Comparison of ENCODE assay signal across 37 cellular contexts in the genomic region with DNA sequence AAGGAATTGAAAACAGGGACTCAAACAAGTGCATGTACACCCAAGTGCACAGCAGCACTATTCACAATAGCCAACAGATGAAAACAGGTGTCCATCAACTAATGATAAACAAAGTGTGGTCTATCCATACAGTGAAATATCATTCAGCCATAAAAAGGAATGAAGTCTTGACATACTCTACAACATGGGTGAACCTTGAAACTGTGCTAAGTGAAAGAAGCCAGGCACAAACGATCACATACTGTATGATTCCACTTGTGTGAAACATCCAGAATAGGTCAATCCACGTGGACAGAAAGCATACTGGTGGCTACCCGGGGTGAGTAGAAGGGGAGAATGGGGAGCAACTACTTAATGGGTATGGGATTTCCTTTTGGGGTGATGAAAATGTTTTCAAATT.
"Had no signal": no experiment of that assay in that cellular context is flagged by ENCODE, and none has a peak within 500 bp of the region (broad histone marks: within the 10 kb centered on the region; RNA-seq: fewer than 3 reads in every experiment).

No MANE protein-coding gene starts in this region.

- H3K36me3 Mint-ChIP-seq: activated naive CD4-positive, alpha-beta T cell treated with anti-CD3 and anti-CD28 coated beads, Interleukin-2, amount 10 ng/mL, durations not matched to agents 7 days and 5 days; activated naive CD4-positive, alpha-beta T cell treated with anti-CD3 and anti-CD28 coated beads, Interleukin-2, amount 50 U/mL, for 24 hours; activated naive CD4-positive, alpha-beta T cell treated with anti-CD3 and anti-CD28 coated beads, Interleukin-2, amount 50 U/mL, for 72 hours; activated naive CD8-positive, alpha-beta T cell; activated naive CD8-positive, alpha-beta T cell treated with anti-CD3 and anti-CD28 coated beads for 36 hours; activated naive CD8-positive, alpha-beta T cell treated with anti-CD3 and anti-CD28 coated beads, Interleukin-2, amount 10 ng/mL, durations not matched to agents 7 days and 5 days had no signal

- H3K9me3 Mint-ChIP-seq: activated naive CD4-positive, alpha-beta T cell treated with anti-CD3 and anti-CD28 coated beads for 36 hours; activated naive CD4-positive, alpha-beta T cell treated with anti-CD3 and anti-CD28 coated beads, Interleukin-2, amount 10 ng/mL, durations not matched to agents 7 days and 5 days; activated naive CD4-positive, alpha-beta T cell treated with anti-CD3 and anti-CD28 coated beads, Interleukin-2, amount 50 U/mL, for 24 hours; activated naive CD4-positive, alpha-beta T cell treated with anti-CD3 and anti-CD28 coated beads, Interleukin-2, amount 50 U/mL, for 72 hours; activated naive CD8-positive, alpha-beta T cell treated with anti-CD3 and anti-CD28 coated beads for 36 hours; activated naive CD8-positive, alpha-beta T cell treated with anti-CD3 and anti-CD28 coated beads, Interleukin-2, amount 10 ng/mL, durations not matched to agents 7 days and 5 days; activated naive CD8-positive, alpha-beta T cell treated with anti-CD3 and anti-CD28 coated beads, Interleukin-2, amount 50 U/mL, for 24 hours; activated T-cell treated with anti-CD3 and anti-CD28 coated beads, Interleukin-2, amount 50 U/mL, for 24 hours; activated T-cell treated with anti-CD3 and anti-CD28 coated beads, Interleukin-2, amount 50 U/mL, for 4 hours; activated T-helper 1 cell treated with anti-CD3 and anti-CD28 coated beads, Interleukin-12 subunit alpha, Interleukin-12 subunit beta, Interleukin-2, Interleukin-4 antibody, amounts not matched to agents 30 ng/mL and 10 ng/mL and 1 ng/mL, durations not matched to agents 14 hours and 24 hours and 36 hours; activated T-helper 17 cell treated with anti-CD3 and anti-CD28 coated beads, Interleukin-2, amount 50 U/mL, for 72 hours; activated T-helper 2 cell treated with anti-CD3 and anti-CD28 coated beads, Interferon-gamma antibody, Interleukin-2, Interleukin-4, amounts not matched to agents 10 μg/mL and 5 μg/mL and 100 μg/mL, durations not matched to agents 14 hours and 24 hours and 36 hours; central memory CD8-positive, alpha-beta T cell had no signal

- H3K27ac Mint-ChIP-seq: activated naive CD4-positive, alpha-beta T cell treated with anti-CD3 and anti-CD28 coated beads for 36 hours; activated naive CD4-positive, alpha-beta T cell treated with anti-CD3 and anti-CD28 coated beads, Interleukin-2, amount 10 ng/mL, durations not matched to agents 7 days and 5 days; activated naive CD4-positive, alpha-beta T cell treated with anti-CD3 and anti-CD28 coated beads, Interleukin-2, amount 50 U/mL, for 24 hours; activated naive CD4-positive, alpha-beta T cell treated with anti-CD3 and anti-CD28 coated beads, Interleukin-2, amount 50 U/mL, for 72 hours; activated naive CD8-positive, alpha-beta T cell; activated naive CD8-positive, alpha-beta T cell treated with anti-CD3 and anti-CD28 coated beads for 36 hours; activated naive CD8-positive, alpha-beta T cell treated with anti-CD3 and anti-CD28 coated beads, Interleukin-2, amount 10 ng/mL, durations not matched to agents 7 days and 5 days; activated naive CD8-positive, alpha-beta T cell treated with anti-CD3 and anti-CD28 coated beads, Interleukin-2, amount 50 U/mL, for 24 hours; activated T-cell treated with anti-CD3 and anti-CD28 coated beads, Interleukin-2, amount 50 U/mL, for 24 hours; activated T-cell treated with anti-CD3 and anti-CD28 coated beads, Interleukin-2, amount 50 U/mL, for 72 hours; activated T-helper 1 cell treated with anti-CD3 and anti-CD28 coated beads, Interleukin-12 subunit alpha, Interleukin-12 subunit beta, Interleukin-2, Interleukin-4 antibody, amounts not matched to agents 30 ng/mL and 10 ng/mL and 1 ng/mL, durations not matched to agents 14 hours and 24 hours and 36 hours; activated T-helper 17 cell treated with anti-CD3 and anti-CD28 coated beads, Interleukin-2, amount 50 U/mL, for 72 hours; activated T-helper 2 cell treated with anti-CD3 and anti-CD28 coated beads, Interferon-gamma antibody, Interleukin-2, Interleukin-4, amounts not matched to agents 10 μg/mL and 5 μg/mL and 100 μg/mL, durations not matched to agents 14 hours and 24 hours and 36 hours; brain had no signal

- H3K27ac ChIP-seq: adrenal gland, ascending aorta, body of pancreas, brain microvascular endothelial cell, breast epithelium, cardiac muscle cell had no signal

- H3K4me1 ChIP-seq: adrenal gland, ascending aorta, body of pancreas, breast epithelium had no signal

- H3K36me3 ChIP-seq: adrenal gland, ascending aorta, brain microvascular endothelial cell, breast epithelium, cardiac muscle cell had no signal

- H3K4me3 ChIP-seq: adrenal gland, ascending aorta, body of pancreas, breast epithelium, cardiac muscle cell had no signal

- H3K27me3 Mint-ChIP-seq: activated naive CD8-positive, alpha-beta T cell; activated naive CD8-positive, alpha-beta T cell treated with anti-CD3 and anti-CD28 coated beads for 36 hours; activated naive CD8-positive, alpha-beta T cell treated with anti-CD3 and anti-CD28 coated beads, Interleukin-2, amount 10 ng/mL, durations not matched to agents 7 days and 5 days; activated naive CD8-positive, alpha-beta T cell treated with anti-CD3 and anti-CD28 coated beads, Interleukin-2, amount 50 U/mL, for 24 hours; activated T-cell treated with anti-CD3 and anti-CD28 coated beads, Interleukin-2, amount 50 U/mL, for 24 hours; central memory CD8-positive, alpha-beta T cell had no signal

- H3K4me1 Mint-ChIP-seq: activated naive CD4-positive, alpha-beta T cell treated with anti-CD3 and anti-CD28 coated beads, Interleukin-2, amount 10 ng/mL, durations not matched to agents 7 days and 5 days; activated naive CD8-positive, alpha-beta T cell treated with anti-CD3 and anti-CD28 coated beads for 36 hours; activated naive CD8-positive, alpha-beta T cell treated with anti-CD3 and anti-CD28 coated beads, Interleukin-2, amount 10 ng/mL, durations not matched to agents 7 days and 5 days; activated naive CD8-positive, alpha-beta T cell treated with anti-CD3 and anti-CD28 coated beads, Interleukin-2, amount 50 U/mL, for 24 hours; activated T-helper 17 cell treated with anti-CD3 and anti-CD28 coated beads, Interleukin-2, amount 50 U/mL, for 72 hours; brain had no signal

- DNase-seq: activated effector memory CD4-positive, alpha-beta T cell treated with anti-CD3 and anti-CD28 coated beads, Interleukin-2, amount 50 U/mL, for 16 hours; activated effector memory CD4-positive, alpha-beta T cell treated with Interleukin-2 at 50 U/mL for 16 hours; activated gamma-delta T cell; activated gamma-delta T cell treated with Interleukin-2 at 50 U/mL for 16 hours; activated naive CD4-positive, alpha-beta T cell; activated naive CD4-positive, alpha-beta T cell treated with anti-CD3 and anti-CD28 coated beads for 36 hours; activated naive CD4-positive, alpha-beta T cell treated with anti-CD3 and anti-CD28 coated beads, Interleukin-2, amount 10 ng/mL, durations not matched to agents 7 days and 5 days; activated naive CD4-positive, alpha-beta T cell treated with anti-CD3 and anti-CD28 coated beads, Interleukin-2, amount 50 U/mL, for 16 hours; activated naive CD4-positive, alpha-beta T cell treated with Interleukin-2 at 50 U/mL for 16 hours; activated naive CD8-positive, alpha-beta T cell treated with anti-CD3 and anti-CD28 coated beads for 36 hours; activated naive CD8-positive, alpha-beta T cell treated with anti-CD3 and anti-CD28 coated beads, Interleukin-2, amount 10 ng/mL, durations not matched to agents 7 days and 5 days; activated naive CD8-positive, alpha-beta T cell treated with anti-CD3 and anti-CD28 coated beads, Interleukin-2, amount 50 U/mL, for 24 hours; activated T-cell treated with anti-CD3 and anti-CD28 coated beads, Interleukin-2, amount 50 U/mL, for 24 hours; activated T-cell treated with anti-CD3 and anti-CD28 coated beads, Interleukin-2, amount 50 U/mL, for 4 hours; activated T-cell treated with anti-CD3 and anti-CD28 coated beads, Interleukin-2, amount 50 U/mL, for 48 hours; activated T-cell treated with anti-CD3 and anti-CD28 coated beads, Interleukin-2, amount 50 U/mL, for 72 hours; adrenal gland; amniotic stem cell; amygdala; anterior cingulate cortex; aorta; body of pancreas; brain microvascular endothelial cell; caudate nucleus; central memory CD4-positive, alpha-beta T cell; cerebellar nuclear complex had no signal

- ATAC-seq: activated naive CD4-positive, alpha-beta T cell treated with anti-CD3 and anti-CD28 coated beads, Interleukin-2, amount 50 U/mL, for 72 hours; activated naive CD8-positive, alpha-beta T cell treated with anti-CD3 and anti-CD28 coated beads, Interleukin-2, amount 50 U/mL, for 24 hours; activated T-cell treated with anti-CD3 and anti-CD28 coated beads, Interleukin-2, amount 50 U/mL, for 4 hours; activated T-cell treated with anti-CD3 and anti-CD28 coated beads, Interleukin-2, amount 50 U/mL, for 72 hours; activated T-helper 17 cell treated with anti-CD3 and anti-CD28 coated beads, Interleukin-2, amount 50 U/mL, for 72 hours; body of pancreas had no signal

- H3K27me3 ChIP-seq: adrenal gland, ascending aorta, body of pancreas, brain microvascular endothelial cell, breast epithelium, cardiac muscle cell had no signal

- H3K4me3 Mint-ChIP-seq: activated naive CD4-positive, alpha-beta T cell treated with anti-CD3 and anti-CD28 coated beads for 36 hours; activated naive CD4-positive, alpha-beta T cell treated with anti-CD3 and anti-CD28 coated beads, Interleukin-2, amount 10 ng/mL, durations not matched to agents 7 days and 5 days; activated naive CD4-positive, alpha-beta T cell treated with anti-CD3 and anti-CD28 coated beads, Interleukin-2, amount 50 U/mL, for 24 hours; activated naive CD8-positive, alpha-beta T cell; activated naive CD8-positive, alpha-beta T cell treated with anti-CD3 and anti-CD28 coated beads for 36 hours; activated naive CD8-positive, alpha-beta T cell treated with anti-CD3 and anti-CD28 coated beads, Interleukin-2, amount 10 ng/mL, durations not matched to agents 7 days and 5 days; activated naive CD8-positive, alpha-beta T cell treated with anti-CD3 and anti-CD28 coated beads, Interleukin-2, amount 50 U/mL, for 24 hours; activated T-cell treated with anti-CD3 and anti-CD28 coated beads, Interleukin-2, amount 50 U/mL, for 24 hours; activated T-cell treated with anti-CD3 and anti-CD28 coated beads, Interleukin-2, amount 50 U/mL, for 4 hours; activated T-cell treated with anti-CD3 and anti-CD28 coated beads, Interleukin-2, amount 50 U/mL, for 72 hours; activated T-helper 1 cell treated with anti-CD3 and anti-CD28 coated beads, Interleukin-12 subunit alpha, Interleukin-12 subunit beta, Interleukin-2, Interleukin-4 antibody, amounts not matched to agents 30 ng/mL and 10 ng/mL and 1 ng/mL, durations not matched to agents 14 hours and 24 hours and 36 hours; activated T-helper 17 cell treated with anti-CD3 and anti-CD28 coated beads, Interleukin-2, amount 50 U/mL, for 72 hours; brain; central memory CD8-positive, alpha-beta T cell had no signal

- H3K9me3 ChIP-seq: adrenal gland, ascending aorta, body of pancreas, breast epithelium had no signal
